ENCODE assay signal across 8 cellular contexts in the genomic region with DNA sequence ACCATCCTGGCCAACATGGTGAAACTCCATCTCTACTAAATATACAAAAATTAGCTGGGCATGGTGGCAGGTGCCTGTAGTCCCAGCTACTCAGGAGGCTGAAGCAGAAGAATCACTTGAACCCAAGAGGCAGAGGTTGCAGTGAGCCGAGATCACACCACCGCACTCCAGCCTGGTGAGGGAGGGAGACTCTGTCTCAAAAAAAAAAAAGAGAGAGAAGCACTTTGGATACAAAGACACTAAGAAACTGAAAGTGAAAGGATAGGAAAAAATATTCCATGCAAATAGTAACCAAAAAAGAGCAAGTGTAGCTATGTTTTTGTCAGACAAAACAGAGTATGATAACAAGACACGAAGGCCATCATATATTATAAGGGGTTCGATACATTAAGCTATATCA. TPM values are rescaled to one million over a fixed set of nuclear protein-coding genes. Genes with fewer than 3 reads are reported as not detected.
A peak's percentile ranks its signal among the peaks of the same experiment; 100 is the strongest.
DNase-seq lines count a peak whose midpoint lies in the region; ATAC-seq and TF ChIP-seq lines count a peak whose summit lies in the region.
"Not testable (repeated sequence)": the region's sequence is repeated elsewhere in the genome, so short reads cannot be mapped to it uniquely, and the experiment has no call there.

No MANE protein-coding gene starts in this region.

- WGBS in heart left ventricle, 4 donors: 34 to 48% (median 36%) methylated on average over 4 of the region's 4 CpGs
- WGBS in sigmoid colon, 2 donors: 10 to 30% methylated on average over 4 of the region's 4 CpGs

- H3K36me3 ChIP-seq in OCI-LY7 (ENCODE audit: insufficient read depth, low read length): peaks cover 39% of the 10 kb centered on the region
- H3K36me3 ChIP-seq in heart left ventricle, sigmoid colon, uterus: not testable (repeated sequence)

- TF ChIP-seq EP300 in sigmoid colon (IDR thresholded peaks at IDR 0.05): not testable (repeated sequence)

- H3K9me2 ChIP-seq in OCI-LY7 (ENCODE audit: insufficient read depth, low read length): not testable (repeated sequence)

- not testable (repeated sequence) for DNase-seq in Calu3; activated T-helper 1 cell treated with anti-CD3 and anti-CD28 coated beads, Interleukin-12 subunit alpha, Interleukin-12 subunit beta, Interleukin-2, Interleukin-4 antibody, amounts not matched to agents 30 ng/mL and 10 ng/mL and 1 ng/mL, durations not matched to agents 14 hours and 24 hours and 36 hours (ENCODE audit: low spot score); chondrocyte (ENCODE audit: low spot score); heart left ventricle; sigmoid colon; uterus
- DNase-seq in OCI-LY7 (ENCODE audit: low spot score) (peak; percentile 12), medulla oblongata (ENCODE audit: extremely low spot score) (peak; percentile 37)

- POLR2A ChIA-PET in OCI-LY7 (lab: Charles Lee): interaction anchor here (0.6 to 2.4 kb wide), 12 partner anchors 9 to 149 kb away, joined by 3 to 23 read pairs (median 4); no protein-coding TSS in a partner anchor

- peaks cover 29% of the 10 kb centered on the region for H3K4me1 ChIP-seq in OCI-LY7 (ENCODE audit: insufficient read depth, low read length, poor library complexity, severe bottlenecking)
- peaks cover 0 to 52% (median 6%) of the 10 kb centered on the region in 12 donors for H3K4me1 ChIP-seq in heart left ventricle
- H3K4me1 ChIP-seq in sigmoid colon: peaks cover 0 to 37% (median 20%) of the 10 kb centered on the region in 4 donors
- not testable (repeated sequence) for H3K4me1 ChIP-seq in uterus

- not testable (repeated sequence) for TF ChIP-seq CTCF in Calu3 (IDR thresholded peaks at IDR 0.05; ENCODE audit: unreplicated experiment); OCI-LY7 (conservative IDR thresholded peaks at IDR 0.05; ENCODE audit: low read length); chondrocyte (IDR thresholded peaks at IDR 0.05); heart left ventricle (IDR thresholded peaks at IDR 0.05); sigmoid colon (IDR thresholded peaks at IDR 0.05); uterus (IDR thresholded peaks at IDR 0.05)

- H3K4me3 ChIP-seq in OCI-LY7 (ENCODE audit: low read depth, low read length, poor library complexity, severe bottlenecking) (peak overlapping the region; percentile 48), heart left ventricle (peak overlapping the region in 8 of 12 donors; percentile 28 to 46 (median 38)), sigmoid colon (peak overlapping the region; percentile 6 to 38 (median 34)), uterus (peak overlapping the region in 1 of 2 donors; percentile 10)

- H3K9me3 Mint-ChIP-seq in Calu3 (ENCODE audit: low read depth, unreplicated experiment): not testable (repeated sequence)
- peaks cover 20% of the 10 kb centered on the region for H3K9me3 Mint-ChIP-seq in activated T-helper 1 cell treated with anti-CD3 and anti-CD28 coated beads, Interleukin-12 subunit alpha, Interleukin-12 subunit beta, Interleukin-2, Interleukin-4 antibody, amounts not matched to agents 30 ng/mL and 10 ng/mL and 1 ng/mL, durations not matched to agents 14 hours and 24 hours and 36 hours
- H3K9me3 Mint-ChIP-seq in chondrocyte (ENCODE audit: low read depth): peaks cover 17% of the 10 kb centered on the region

- not testable (repeated sequence) for H2AFZ ChIP-seq in OCI-LY7 (ENCODE audit: low read length)

- not testable (repeated sequence) for H3K27me3 Mint-ChIP-seq in Calu3 (ENCODE audit: unreplicated experiment); activated T-helper 1 cell treated with anti-CD3 and anti-CD28 coated beads, Interleukin-12 subunit alpha, Interleukin-12 subunit beta, Interleukin-2, Interleukin-4 antibody, amounts not matched to agents 30 ng/mL and 10 ng/mL and 1 ng/mL, durations not matched to agents 14 hours and 24 hours and 36 hours (ENCODE audit: insufficient read depth); chondrocyte (ENCODE audit: low read depth)

- intact Hi-C loops in Calu3 (cut with micrococcal nuclease; ENCODE audit: unreplicated experiment); OCI-LY7 (cut with micrococcal nuclease; ENCODE audit: unreplicated experiment); activated T-helper 1 cell treated with anti-CD3 and anti-CD28 coated beads, Interleukin-12 subunit alpha, Interleukin-12 subunit beta, Interleukin-2, Interleukin-4 antibody, amounts not matched to agents 30 ng/mL and 10 ng/mL and 1 ng/mL, durations not matched to agents 14 hours and 24 hours and 36 hours (cut with micrococcal nuclease); uterus (cut with DNase I; ENCODE audit: low total_unique reads): not testable (repeated sequence)
- intact Hi-C loops in heart left ventricle (cut with DNase I): loop anchor here in 2 of 10 donors (10.0 kb wide), 1 partner anchor 48 kb away; no protein-coding TSS in a partner anchor
- intact Hi-C loops in sigmoid colon (cut with DNase I): loop anchor here (5.0 kb wide), 1 partner anchor 51 kb away; no protein-coding TSS in a partner anchor

- peaks cover 95% of the 10 kb centered on the region for H3K79me2 ChIP-seq in OCI-LY7 (ENCODE audit: insufficient read depth, low read depth, low read length)

- H3K27ac Mint-ChIP-seq in Calu3 (ENCODE audit: unreplicated experiment): peak overlapping the region; percentile 63
- peak overlapping the region; percentile 61 for H3K27ac Mint-ChIP-seq in activated T-helper 1 cell treated with anti-CD3 and anti-CD28 coated beads, Interleukin-12 subunit alpha, Interleukin-12 subunit beta, Interleukin-2, Interleukin-4 antibody, amounts not matched to agents 30 ng/mL and 10 ng/mL and 1 ng/mL, durations not matched to agents 14 hours and 24 hours and 36 hours
- H3K27ac Mint-ChIP-seq in chondrocyte (ENCODE audit: unreplicated experiment): peak overlapping the region; percentile 86

- not testable (repeated sequence) for BruUV-seq in Calu3 (replicated peaks; lab: Mats Ljungman, UMichigan); OCI-LY7 (replicated peaks; lab: Mats Ljungman, UMichigan)

- H3K27me3 ChIP-seq in heart left ventricle, sigmoid colon, uterus: not testable (repeated sequence)

- H3K27ac ChIP-seq in OCI-LY7 (ENCODE audit: low read depth, low read length, poor library complexity, severe bottlenecking): peak overlapping the region; percentile 41
- peak overlapping the region; percentile 22 to 79 (median 50) for H3K27ac ChIP-seq in heart left ventricle
- peak overlapping the region; percentile 60 to 78 (median 74) for H3K27ac ChIP-seq in sigmoid colon
- peak overlapping the region; percentile 58 to 75 for H3K27ac ChIP-seq in uterus

- TF ChIP-seq POLR2A in heart left ventricle (IDR thresholded peaks at IDR 0.05); sigmoid colon (IDR thresholded peaks at IDR 0.05); uterus (IDR thresholded peaks at IDR 0.05): not testable (repeated sequence)

- CTCF ChIA-PET in Calu3 (lab: Charles Lee): not testable (repeated sequence)
- CTCF ChIA-PET in OCI-LY7 (lab: Charles Lee; ENCODE audit: unreplicated experiment): interaction anchor here (1.0 kb wide), 1 partner anchor 9 kb away, joined by 5 read pairs; no protein-coding TSS in a partner anchor

- H3K9me3 ChIP-seq in OCI-LY7 (ENCODE audit: low read length) (peaks cover 43% of the 10 kb centered on the region; the same call in 1 of the 2 replicates), heart left ventricle (peaks cover 0 to 39% (median 18%) of the 10 kb centered on the region in 12 donors), sigmoid colon (peaks cover 3 to 13% (median 8%) of the 10 kb centered on the region in 4 donors), uterus (peaks cover 0 to 21% of the 10 kb centered on the region in 2 donors)

- H4K20me1 ChIP-seq in OCI-LY7 (ENCODE audit: insufficient read depth, low read length): not testable (repeated sequence)

- H3K4me1 Mint-ChIP-seq in Calu3 (ENCODE audit: low read depth, unreplicated experiment) (peaks cover 23% of the 10 kb centered on the region), chondrocyte (ENCODE audit: low read depth) (peaks cover 16% of the 10 kb centered on the region)
- H3K4me1 Mint-ChIP-seq in activated T-helper 1 cell treated with anti-CD3 and anti-CD28 coated beads, Interleukin-12 subunit alpha, Interleukin-12 subunit beta, Interleukin-2, Interleukin-4 antibody, amounts not matched to agents 30 ng/mL and 10 ng/mL and 1 ng/mL, durations not matched to agents 14 hours and 24 hours and 36 hours (ENCODE audit: low read depth): peaks cover 64% of the 10 kb centered on the region

- peak in 2 of 4 donors; percentile 18 to 62 for ATAC-seq in heart left ventricle

- H3K36me3 Mint-ChIP-seq in Calu3 (ENCODE audit: insufficient read depth, unreplicated experiment): peaks cover 17% of the 10 kb centered on the region
- peaks cover 22% of the 10 kb centered on the region for H3K36me3 Mint-ChIP-seq in activated T-helper 1 cell treated with anti-CD3 and anti-CD28 coated beads, Interleukin-12 subunit alpha, Interleukin-12 subunit beta, Interleukin-2, Interleukin-4 antibody, amounts not matched to agents 30 ng/mL and 10 ng/mL and 1 ng/mL, durations not matched to agents 14 hours and 24 hours and 36 hours (ENCODE audit: low read depth)
- H3K36me3 Mint-ChIP-seq in chondrocyte (ENCODE audit: low read depth): peaks cover 11% of the 10 kb centered on the region

- H3K4me2 ChIP-seq in OCI-LY7 (ENCODE audit: low read length): peak overlapping the region; percentile 70

- H3K4me3 Mint-ChIP-seq in Calu3 (ENCODE audit: low read depth, unreplicated experiment) (peak overlapping the region; percentile 61), chondrocyte (ENCODE audit: unreplicated experiment) (peak overlapping the region; percentile 32)
- H3K4me3 Mint-ChIP-seq in activated T-helper 1 cell treated with anti-CD3 and anti-CD28 coated beads, Interleukin-12 subunit alpha, Interleukin-12 subunit beta, Interleukin-2, Interleukin-4 antibody, amounts not matched to agents 30 ng/mL and 10 ng/mL and 1 ng/mL, durations not matched to agents 14 hours and 24 hours and 36 hours: peak overlapping the region; percentile 68

RNA-seq across cellular contexts. Expression of gene CDK17, which starts 53.5 kb away (rescaled TPM):
- total RNA-seq in Calu3 (2022) (28.8 and 33.0 TPM in 2 replicates), OCI-LY7 (2022) (42.1 and 43.4 TPM in 2 replicates), chondrocyte (26.8 to 28.5 TPM (median 26.9 TPM) in 3 replicates), heart left ventricle (10 to 100 TPM; 14.3 to 31.7 (median 23.1) TPM), sigmoid colon (100 to 1,000 TPM in 1 of 4 donors, 10 to 100 TPM in 3; 63.2 to 117 (median 82.0) TPM), uterus (100 to 1,000 TPM in 2 of 4 donors, 10 to 100 TPM in 2; 93.5 to 105 (median 102) TPM)
- total RNA-seq in OCI-LY7 (2014; rRNA removed; shearing (Covaris generic)): 34.5 and 36.3 TPM in 2 replicates
- 32.4 and 37.1 TPM in 2 replicates for total RNA-seq in activated T-helper 1 cell treated with anti-CD3 and anti-CD28 coated beads, Interleukin-12 subunit alpha, Interleukin-12 subunit beta, Interleukin-2, Interleukin-4 antibody, amounts not matched to agents 30 ng/mL and 10 ng/mL and 1 ng/mL, durations not matched to agents 14 hours and 24 hours and 36 hours
- polyA plus RNA-seq in heart left ventricle (10 to 100 TPM in 1 of 2 donors, 1 to 10 TPM in 1; 6.7 to 14.5 TPM), sigmoid colon (1 to 10 TPM; 4.6 to 9.6 (median 9.4) TPM)
